In genomic region chr9:127140842-127141675, GRCh38 we compare ENCODE assay signal across 1 cellular context.
TF ChIP-seq lines count a peak whose summit lies in the region.

No MANE protein-coding gene starts in this region.

TF ChIP-seq in WTC11, 78 proteins besides CTCF, POLR2A, EP300 and RAD21 (continued from another document):
- TF ChIP-seq CBFB (CRISPR knock-in tag; IDR thresholded peaks at IDR 0.05; ENCODE audit: low read depth), result no peak
- TF ChIP-seq NR2C2 (CRISPR knock-in tag; IDR thresholded peaks at IDR 0.05), result no peak
- TF ChIP-seq ZNF425 (CRISPR knock-in tag; conservative IDR thresholded peaks at IDR 0.05), result no peak
- TF ChIP-seq ZNF263 (CRISPR knock-in tag; IDR thresholded peaks at IDR 0.05; ENCODE audit: low read depth), result no peak
